ENCODE assay signal across 1 cellular context in genomic region chr12:7896726-7897125, GRCh38. TPM values are rescaled to one million over a fixed set of nuclear protein-coding genes. Genes with fewer than 3 reads are reported as not detected.
"Had no signal": no experiment of that assay in that cellular context is flagged by ENCODE, and none has a peak within 500 bp of the region (broad histone marks: within the 10 kb centered on the region; RNA-seq: fewer than 3 reads in every experiment).

No MANE protein-coding gene starts in this region.

RNA-seq across cellular contexts. Expression of gene SLC2A14, which starts 24.0 kb away (rescaled TPM):
- total RNA-seq: GM23248 had no signal
